Comparison of ENCODE assay signal across 15 cellular contexts in genomic region chr16:67723151-67723915, GRCh38. TPM values are rescaled to one million over a fixed set of nuclear protein-coding genes. Genes with fewer than 3 reads are reported as not detected.
A peak's percentile ranks its signal among the peaks of the same experiment; 100 is the strongest.
DNase-seq lines count a peak whose midpoint lies in the region; ATAC-seq and TF ChIP-seq lines count a peak whose summit lies in the region.
"Had no signal": no experiment of that assay in that cellular context is flagged by ENCODE, and none has a peak within 500 bp of the region (broad histone marks: within the 10 kb centered on the region; RNA-seq: fewer than 3 reads in every experiment).

No MANE protein-coding gene starts in this region.

- no peak overlapping the region for H3K9ac ChIP-seq in IMR-90 (ENCODE audit: low read depth, low read length)

- H3K4me2 ChIP-seq in IMR-90 (ENCODE audit: low read depth, low read length), result no peak overlapping the region

- H3K9me3 Mint-ChIP-seq in T-helper 2 cell treated with Interferon-gamma antibody and Interleukin-4, amounts not matched to agents 5 μg/mL and 100 μg/mL, for 36 hours, result no peaks in the 10 kb centered on the region
- H3K9me3 Mint-ChIP-seq in activated naive CD4-positive, alpha-beta T cell treated with anti-CD3 and anti-CD28 coated beads for 36 hours, result no peaks in the 10 kb centered on the region
- H3K9me3 Mint-ChIP-seq: immature natural killer cell, naive B cell had no signal

- H3K27me3 Mint-ChIP-seq in T-helper 2 cell treated with Interferon-gamma antibody and Interleukin-4, amounts not matched to agents 5 μg/mL and 100 μg/mL, for 36 hours (ENCODE audit: low read depth), result no peaks in the 10 kb centered on the region
- no peaks in the 10 kb centered on the region for H3K27me3 Mint-ChIP-seq in activated naive CD4-positive, alpha-beta T cell treated with anti-CD3 and anti-CD28 coated beads for 36 hours (ENCODE audit: low read depth)
- H3K27me3 Mint-ChIP-seq: naive B cell had no signal

- H2BK120ac ChIP-seq in IMR-90 (ENCODE audit: low read depth, low read length), result no peak overlapping the region

- H3K27ac ChIP-seq in IMR-90 (ENCODE audit: insufficient read depth, low read length), result no peak overlapping the region
- H3K27ac ChIP-seq in substantia nigra (ENCODE audit: low read depth, low read length, poor library complexity, severe bottlenecking), result no peak overlapping the region
- H3K27ac ChIP-seq: C4-2B, skin epidermis had no signal

- no peak overlapping the region for H3K14ac ChIP-seq in IMR-90 (replicated peaks; ENCODE audit: low read depth, low read length)

- no peak overlapping the region for H2BK5ac ChIP-seq in IMR-90 (ENCODE audit: low read depth, low read length, poor library complexity, severe bottlenecking)

- no peaks in the 10 kb centered on the region for H3K27me3 ChIP-seq in IMR-90 (ENCODE audit: control insufficient read depth, insufficient read depth, low read length)

- peaks cover 14% of the 10 kb centered on the region for H3K4me1 Mint-ChIP-seq in T-helper 2 cell treated with Interferon-gamma antibody and Interleukin-4, amounts not matched to agents 5 μg/mL and 100 μg/mL, for 36 hours (ENCODE audit: low read depth)
- peaks cover 17% of the 10 kb centered on the region for H3K4me1 Mint-ChIP-seq in activated naive CD4-positive, alpha-beta T cell treated with anti-CD3 and anti-CD28 coated beads for 36 hours (ENCODE audit: low read depth)

- H3K36me3 Mint-ChIP-seq in T-helper 2 cell treated with Interferon-gamma antibody and Interleukin-4, amounts not matched to agents 5 μg/mL and 100 μg/mL, for 36 hours (ENCODE audit: low read depth), result peaks cover 11% of the 10 kb centered on the region
- peaks cover 4% of the 10 kb centered on the region for H3K36me3 Mint-ChIP-seq in activated naive CD4-positive, alpha-beta T cell treated with anti-CD3 and anti-CD28 coated beads for 36 hours (ENCODE audit: low read depth)

- POLR2A ChIA-PET in IMR-90 (lab: Charles Lee; ENCODE audit: unreplicated experiment), result no interaction called here

- H3K27ac Mint-ChIP-seq in T-helper 2 cell treated with Interferon-gamma antibody and Interleukin-4, amounts not matched to agents 5 μg/mL and 100 μg/mL, for 36 hours, result no peak overlapping the region
- no peak overlapping the region for H3K27ac Mint-ChIP-seq in activated naive CD4-positive, alpha-beta T cell treated with anti-CD3 and anti-CD28 coated beads for 36 hours
- H3K27ac Mint-ChIP-seq: immature natural killer cell, naive B cell had no signal

- no peak overlapping the region for H3K56ac ChIP-seq in IMR-90 (ENCODE audit: extremely low read depth, insufficient read depth, low read length)

- no TSS peak for BruUV-seq in IMR-90 (replicated peaks; lab: Mats Ljungman, UMichigan)

- peaks cover 28% of the 10 kb centered on the region for H3K36me3 ChIP-seq in IMR-90 (ENCODE audit: control insufficient read depth, insufficient read depth, low read length)

- peaks cover 19% of the 10 kb centered on the region; the same call in 1 of the 2 replicates for H3K9me1 ChIP-seq in IMR-90 (ENCODE audit: insufficient read depth, low read length)

- peak overlapping the region; percentile 67 for H2AK9ac ChIP-seq in IMR-90 (replicated peaks; ENCODE audit: low read depth, low read length, poor library complexity)

- no peak overlapping the region for H3K4me3 Mint-ChIP-seq in T-helper 2 cell treated with Interferon-gamma antibody and Interleukin-4, amounts not matched to agents 5 μg/mL and 100 μg/mL, for 36 hours
- H3K4me3 Mint-ChIP-seq in activated naive CD4-positive, alpha-beta T cell treated with anti-CD3 and anti-CD28 coated beads for 36 hours, result no peak overlapping the region
- H3K4me3 Mint-ChIP-seq: immature natural killer cell, naive B cell had no signal

- H3K4me3 ChIP-seq in AG09309 (ENCODE audit: control insufficient read depth, low read depth, low read length), result no peak overlapping the region
- no peak overlapping the region for H3K4me3 ChIP-seq in IMR-90 (ENCODE audit: insufficient read depth, low read depth, low read length)
- no peak overlapping the region for H3K4me3 ChIP-seq in choroid plexus epithelial cell (ENCODE audit: low read depth, low read length)
- H3K4me3 ChIP-seq: skin epidermis had no signal

- peaks cover under 1% of the 10 kb centered on the region; the same call in 1 of the 2 replicates for H4K20me1 ChIP-seq in IMR-90 (ENCODE audit: insufficient read depth, low read length)

- H3K18ac ChIP-seq in IMR-90 (ENCODE audit: low read depth, low read length), result no peak overlapping the region

- in situ Hi-C loops in IMR-90 (cut with MboI; ENCODE audit: low sequenced_read_pairs), result no loop called here

- no peak for TF ChIP-seq POLR2A in IMR-90 (IDR thresholded peaks at IDR 0.05; ENCODE audit: low read depth, low read length)

- TF ChIP-seq CTCF in AG09309 (IDR thresholded peaks at IDR 0.05; ENCODE audit: control insufficient read depth, insufficient read depth, low read depth, low read length, missing control alignments) (no peak), IMR-90 (conservative IDR thresholded peaks at IDR 0.05; ENCODE audit: low read depth, low read length) (no peak), choroid plexus epithelial cell (conservative IDR thresholded peaks at IDR 0.05; ENCODE audit: low read depth, low read length) (no peak)

- peak overlapping the region; percentile 46 for H2AFZ ChIP-seq in IMR-90 (replicated peaks; ENCODE audit: low read length, poor library complexity)

- no peak for TF ChIP-seq RAD21 in IMR-90 (IDR thresholded peaks at IDR 0.05; ENCODE audit: low read length)

- H4K5ac ChIP-seq in IMR-90 (ENCODE audit: low read depth, low read length), result no peak overlapping the region

- H3K9me3 ChIP-seq in IMR-90 (ENCODE audit: control insufficient read depth, insufficient read depth, low read length), result no peaks in the 10 kb centered on the region

- H2BK20ac ChIP-seq in IMR-90 (ENCODE audit: low read depth, low read length), result no peak overlapping the region

- ATAC-seq in IMR-90 (ENCODE audit: low read depth), result no peak

- no peak overlapping the region for H3K23ac ChIP-seq in IMR-90 (ENCODE audit: low read depth, low read length)

- H3K4me1 ChIP-seq in IMR-90 (ENCODE audit: control insufficient read depth, insufficient read depth, low read length), result peaks cover 9% of the 10 kb centered on the region

- no peak overlapping the region for H4K8ac ChIP-seq in IMR-90 (ENCODE audit: low read depth in 2 of 2, low read length in 2 of 2)

- WGBS in IMR-90 (ENCODE audit: extremely low coverage in 2 of 2, insufficient read length in 1 of 2), 2 experiments, result no CpG with 5 or more reads among the region's 5 CpGs

- intact Hi-C loops in IMR-90 (cut with micrococcal nuclease), result no loop called here
- intact Hi-C loops in activated naive CD4-positive, alpha-beta T cell treated with anti-CD3 and anti-CD28 coated beads for 36 hours (cut with micrococcal nuclease), result no loop called here

- H3K79me1 ChIP-seq in IMR-90 (ENCODE audit: low read depth in 1 of 2, low read length in 2 of 2), result peaks cover 5 to 18% of the 10 kb centered on the region in 2 experiments

- no peak overlapping the region for H4K91ac ChIP-seq in IMR-90 (ENCODE audit: insufficient read depth, low read depth, low read length)

- dilution Hi-C loops in IMR-90 (cut with HindIII; ENCODE audit: low sequenced_read_pairs, unreplicated experiment), result no loop called here

- H2AK5ac ChIP-seq in IMR-90 (ENCODE audit: low read depth, low read length), result no peak overlapping the region

- no peak overlapping the region for H3K4ac ChIP-seq in IMR-90 (ENCODE audit: low read depth, low read length)

- DNase-seq in AG09309 (ENCODE audit: low read depth) (peak; percentile 62), IMR-90 (peak; percentile 75), choroid plexus epithelial cell (ENCODE audit: low read depth) (peak; percentile 39), myocyte (ENCODE audit: low read depth) (peak; percentile 52), NCI-H446 treated with DMSO at 0.1 percent for 48 hours (lab: John Stamatoyannopoulos, UW) (no peak), substantia nigra (lab: John Stamatoyannopoulos, UW) (no peak)
- DNase-seq in T-helper 2 cell treated with Interferon-gamma antibody and Interleukin-4, amounts not matched to agents 5 μg/mL and 100 μg/mL, for 36 hours (ENCODE audit: low spot score), result no peak
- no peak for DNase-seq in activated naive CD4-positive, alpha-beta T cell treated with anti-CD3 and anti-CD28 coated beads for 36 hours
- DNase-seq: amygdala, immature natural killer cell, Kasumi-1, naive B cell, NCI-H2171 had no signal

- CTCF ChIA-PET in IMR-90 (lab: Yijun Ruan, JAX), result no interaction called here
- CTCF ChIA-PET in activated naive CD4-positive, alpha-beta T cell treated with anti-CD3 and anti-CD28 coated beads for 36 hours (lab: Charles Lee), result interaction anchor here (1.0 kb wide), 1 partner anchor 60 kb away, joined by 3 read pairs; no protein-coding TSS in a partner anchor

- H2BK15ac ChIP-seq in IMR-90 (ENCODE audit: low read depth, low read length), result no peak overlapping the region

TF ChIP-seq in IMR-90, 13 proteins besides CTCF, POLR2A, EP300 and RAD21 (continues in another document):
- TF ChIP-seq FOS (IDR thresholded peaks at IDR 0.05; ENCODE audit: low read depth, low read length), result no peak

RNA-seq across cellular contexts. Expression of gene GFOD2, which starts 4.2 kb away (rescaled TPM):
- total RNA-seq in IMR-90 (2012; rRNA removed) (15.8 and 18.1 TPM in 2 replicates), myocyte (10.5 and 11.2 TPM in 2 replicates)
- 12.3 and 13.3 TPM in 2 replicates for polyA plus RNA-seq in IMR-90 (2012; rRNA removed)
- 14.6 and 15.6 TPM in 2 replicates for polyA plus RNA-seq in IMR-90 (2012; cell fraction: cytosol; rRNA removed)
- 15.7 and 18.9 TPM in 2 replicates for polyA plus RNA-seq in IMR-90 (2012; cell fraction: nucleus; rRNA removed; ENCODE audit: low replicate concordance)
- polyA plus RNA-seq in myocyte (2012), result 13.5 TPM
- 1 to 10 TPM; 7.3 to 8.2 TPM for total RNA-seq in activated naive CD4-positive, alpha-beta T cell treated with anti-CD3 and anti-CD28 coated beads for 36 hours

RNA-seq across cellular contexts. Expression of gene C16orf86, which starts 56.7 kb away (rescaled TPM):
- total RNA-seq in IMR-90 (2012; rRNA removed), result 0.28 and 0.54 TPM in 2 replicates
- polyA plus RNA-seq in IMR-90 (2012; rRNA removed), result 0.63 and 0.70 TPM in 2 replicates
- 1.00 and 1.9 TPM in 2 replicates for polyA plus RNA-seq in IMR-90 (2012; cell fraction: cytosol; rRNA removed)
- polyA plus RNA-seq in IMR-90 (2012; cell fraction: nucleus; rRNA removed; ENCODE audit: low replicate concordance), result 1.9 and 3.9 TPM in 2 replicates
- total RNA-seq in myocyte, result 10.8 and 11.6 TPM in 2 replicates
- polyA plus RNA-seq in myocyte (2012), result 5.7 TPM
- total RNA-seq in activated naive CD4-positive, alpha-beta T cell treated with anti-CD3 and anti-CD28 coated beads for 36 hours, result 1 to 10 TPM; 3.2 to 3.6 TPM

RNA-seq across cellular contexts. Expression of gene ENKD1, which starts 56.8 kb away (rescaled TPM):
- 2.9 and 3.1 TPM in 2 replicates for total RNA-seq in IMR-90 (2012; rRNA removed)
- 6.3 and 7.8 TPM in 2 replicates for polyA plus RNA-seq in IMR-90 (2012; rRNA removed)
- 3.9 and 8.2 TPM in 2 replicates for polyA plus RNA-seq in IMR-90 (2012; cell fraction: cytosol; rRNA removed)
- 20.0 and 44.8 TPM in 2 replicates for polyA plus RNA-seq in IMR-90 (2012; cell fraction: nucleus; rRNA removed; ENCODE audit: low replicate concordance)
- total RNA-seq in myocyte, result 11.1 and 12.7 TPM in 2 replicates
- polyA plus RNA-seq in myocyte (2012), result 14.1 TPM
- 1 to 10 TPM; 6.7 to 7.3 TPM for total RNA-seq in activated naive CD4-positive, alpha-beta T cell treated with anti-CD3 and anti-CD28 coated beads for 36 hours

Comparison
In these comparisons a context has a peak if more than half of its experiments do, and no peak if none do; other contexts are left out.
1. DNase-seq: peak in AG09309 (single experiment), IMR-90 (single experiment), choroid plexus epithelial cell (single experiment) and myocyte (single experiment); none in T-helper 2 cell treated with Interferon-gamma antibody and Interleukin-4, amounts not matched to agents 5 μg/mL and 100 μg/mL, for 36 hours (single experiment), activated naive CD4-positive, alpha-beta T cell treated with anti-CD3 and anti-CD28 coated beads for 36 hours (single experiment), NCI-H446 treated with DMSO at 0.1 percent for 48 hours (single experiment) and substantia nigra (0 of 49).